1 cellular context compared by ENCODE assay signal in genomic region chr17:42667088-42667951, GRCh38.
A peak's percentile ranks its signal among the peaks of the same experiment; 100 is the strongest.
TF ChIP-seq lines count a peak whose summit lies in the region.

No MANE protein-coding gene starts in this region.

TF ChIP-seq in K562, 482 proteins besides CTCF, POLR2A, EP300 and RAD21:
- peak; percentile 52; the same call in 1 of the 2 replicates for TF ChIP-seq POLR2AphosphoS2 (IDR thresholded peaks at IDR 0.05; ENCODE audit: low read length)
- no peak for TF ChIP-seq ZNF318 (IDR thresholded peaks at IDR 0.05; ENCODE audit: borderline replicate concordance in 1 of 2, low read depth in 1 of 2)
- TF ChIP-seq TFAM (CRISPR knock-in tag; conservative IDR thresholded peaks at IDR 0.05) = no peak
- no peak for TF ChIP-seq FOXK1 (CRISPR knock-in tag; IDR thresholded peaks at IDR 0.05; ENCODE audit: borderline replicate concordance)
TF ChIP-seq in K562: peak in this region for 1.
